ENCODE assay signal across 19 cellular contexts in the genomic region with DNA sequence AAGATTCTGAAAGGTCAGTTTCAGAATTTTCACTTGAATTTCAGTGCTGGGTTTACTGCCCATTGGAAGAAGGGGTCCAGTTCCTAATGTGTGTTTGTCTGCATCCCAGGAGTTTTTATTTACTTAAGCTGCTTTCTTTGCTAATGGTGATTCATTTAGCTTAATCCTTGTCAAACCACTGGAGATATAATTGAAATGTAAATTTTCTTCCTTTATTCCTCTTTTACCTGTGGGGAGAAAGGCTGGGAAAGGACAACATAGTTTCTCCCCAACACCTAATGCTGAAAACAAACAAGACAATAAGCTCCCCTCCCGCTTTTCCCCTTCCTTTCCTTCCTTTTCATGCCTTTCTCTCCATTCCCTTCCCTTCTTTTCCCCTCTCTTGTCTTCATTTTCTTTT.
"Had no signal": no experiment of that assay in that cellular context is flagged by ENCODE, and none has a peak within 500 bp of the region (broad histone marks: within the 10 kb centered on the region; RNA-seq: fewer than 3 reads in every experiment).

No MANE protein-coding gene starts in this region.

- H3K36me3 ChIP-seq: adrenal gland, ascending aorta, gastrocnemius medialis, right lobe of liver had no signal

- DNase-seq: activated CD4-positive, alpha-beta T cell treated with anti-CD3 and anti-CD28 coated beads for 4 hours; activated CD4-positive, alpha-beta T cell treated with anti-CD3 and anti-CD28 coated beads, Interleukin-2, amount 50 U/mL, for 4 hours; activated effector memory CD4-positive, alpha-beta T cell treated with Interleukin-2 at 50 U/mL for 16 hours; activated naive CD4-positive, alpha-beta T cell treated with anti-CD3 and anti-CD28 coated beads for 36 hours; activated naive CD8-positive, alpha-beta T cell treated with anti-CD3 and anti-CD28 coated beads for 36 hours; adrenal gland; dorsolateral prefrontal cortex; effector memory CD4-positive, alpha-beta T cell; gastrocnemius medialis; glutamatergic neuron; left cardiac atrium; left ventricle myocardium superior; right lobe of liver; stimulated activated CD4-positive, alpha-beta T cell treated with anti-CD3 and anti-CD28 coated beads, Interleukin-2, amount 100 ng/mL, for 48 hours; stimulated activated naive CD8-positive, alpha-beta T cell treated with anti-CD3 and anti-CD28 coated beads, Interleukin-15, Interleukin-2, amounts not matched to agents 100 U/mL and 50 U/mL, for 24 hours; testis; trophoblast cell had no signal

- H3K27me3 ChIP-seq: adrenal gland, ascending aorta, dorsolateral prefrontal cortex, gastrocnemius medialis, right lobe of liver, testis had no signal

- H3K27ac ChIP-seq: adrenal gland, ascending aorta, coronary artery, dorsolateral prefrontal cortex, gastrocnemius medialis, right lobe of liver, testis had no signal

- H3K9me3 ChIP-seq: adrenal gland, ascending aorta, gastrocnemius medialis, right lobe of liver, testis had no signal

- H3K4me3 ChIP-seq: adrenal gland, ascending aorta, coronary artery, dorsolateral prefrontal cortex, gastrocnemius medialis, right lobe of liver, testis had no signal

- H3K4me1 ChIP-seq: adrenal gland, ascending aorta, gastrocnemius medialis, right lobe of liver, testis had no signal
